ENCODE assay signal across 8 cellular contexts in genomic region chr1:115829023-115829674, GRCh38. TPM values are rescaled to one million over a fixed set of nuclear protein-coding genes. Genes with fewer than 3 reads are reported as not detected.
DNase-seq lines count a peak whose midpoint lies in the region; ATAC-seq and TF ChIP-seq lines count a peak whose summit lies in the region.

No MANE protein-coding gene starts in this region.

- DNase-seq in NCI-H524 (lab: John Stamatoyannopoulos, UW) (peak; percentile 18 to 70), NCI-H524 treated with DMSO at 0.1 percent for 48 hours (lab: John Stamatoyannopoulos, UW) (no peak), SW480 (ENCODE audit: low spot score) (peak; percentile 72), fibroblast of peridontal ligament (ENCODE audit: extremely low read depth) (peak; percentile 91), omental fat pad (ENCODE audit: low spot score) (peak; percentile 42), OCI-M1 (lab: John Stamatoyannopoulos, UW) (no peak)

- no peak for TF ChIP-seq CTCF in omental fat pad (IDR thresholded peaks at IDR 0.05)

- ATAC-seq in omental fat pad (ENCODE audit: low FRiP score) (peak; percentile 92), GM19467 (IDR thresholded peaks at IDR 0.05; ENCODE audit: unreplicated experiment) (no peak), GM21576 (IDR thresholded peaks at IDR 0.05; ENCODE audit: unreplicated experiment) (no peak)

RNA-seq across cellular contexts. Expression of gene NHLH2, which starts 11.8 kb away (rescaled TPM):
- not detected for total RNA-seq in omental fat pad

Comparison
In these comparisons a context has a peak if more than half of its experiments do, and no peak if none do; other contexts are left out.
1. DNase-seq: peak in NCI-H524 (2 of 2), SW480 (single experiment), fibroblast of peridontal ligament (single experiment) and omental fat pad (single experiment); none in NCI-H524 treated with DMSO at 0.1 percent for 48 hours (single experiment) and OCI-M1 (single experiment).